Comparison of ENCODE assay signal across 14 cellular contexts in genomic region chr19:5824791-5825577, GRCh38. TPM values are rescaled to one million over a fixed set of nuclear protein-coding genes. Genes with fewer than 3 reads are reported as not detected.
"Had no signal": no experiment of that assay in that cellular context is flagged by ENCODE, and none has a peak within 500 bp of the region (broad histone marks: within the 10 kb centered on the region; RNA-seq: fewer than 3 reads in every experiment).

No MANE protein-coding gene starts in this region.

- DNase-seq: activated CD4-positive, alpha-beta memory T cell treated with anti-CD3 and anti-CD28 coated beads, Interleukin-2, amount 10 ng/mL, durations not matched to agents 7 days and 5 days; activated gamma-delta T cell; activated T-cell treated with anti-CD3 and anti-CD28 coated beads, Interleukin-2, amount 50 U/mL, for 48 hours; effector memory CD8-positive, alpha-beta T cell; left cardiac atrium; mammary epithelial cell; mucosa of descending colon; naive thymus-derived CD8-positive, alpha-beta T cell; sigmoid colon; stimulated activated CD4-positive, alpha-beta T cell treated with anti-CD3 and anti-CD28 coated beads, Interleukin-2, amount 100 ng/mL, for 24 hours; stimulated activated naive B cell treated with anti-CD40 and anti-IgM and Interleukin-4, amounts not matched to agents 10 μg/mL and 1 μg/mL and 100 μg/mL, for 72 hours; T-helper 9 cell had no signal

- H3K27ac ChIP-seq: epithelial cell of prostate, prostate gland, sigmoid colon had no signal

- H3K9me3 ChIP-seq: mucosa of descending colon, prostate gland, sigmoid colon had no signal

- H3K4me3 ChIP-seq: mucosa of descending colon, prostate gland, sigmoid colon had no signal

- ATAC-seq: effector memory CD8-positive, alpha-beta T cell; left cardiac atrium; mucosa of descending colon; naive thymus-derived CD8-positive, alpha-beta T cell; stimulated activated naive B cell treated with anti-CD40 and anti-IgM and Interleukin-4, amounts not matched to agents 10 μg/mL and 1 μg/mL and 100 μg/mL, for 72 hours had no signal

- H3K4me1 ChIP-seq: prostate gland had no signal

- H3K36me3 ChIP-seq: prostate gland, sigmoid colon had no signal

RNA-seq across cellular contexts. Expression of gene FUT6, which starts 14.5 kb away (rescaled TPM):
- polyA plus RNA-seq: mammary epithelial cell; naive thymus-derived CD8-positive, alpha-beta T cell had no signal

RNA-seq across cellular contexts. Expression of gene NRTN, which starts 20.1 kb away (rescaled TPM):
- polyA plus RNA-seq: mammary epithelial cell had no signal

RNA-seq across cellular contexts. Expression of gene FUT3, which starts 26.3 kb away (rescaled TPM):
- polyA plus RNA-seq: naive thymus-derived CD8-positive, alpha-beta T cell had no signal

RNA-seq across cellular contexts. Expression of gene PRR22, which starts 40.4 kb away (rescaled TPM):
- polyA plus RNA-seq: naive thymus-derived CD8-positive, alpha-beta T cell had no signal
